Comparison of ENCODE assay signal across 18 cellular contexts in genomic region chr2:177599072-177599688, GRCh38.
A peak's percentile ranks its signal among the peaks of the same experiment; 100 is the strongest.
DNase-seq lines count a peak whose midpoint lies in the region; ATAC-seq and TF ChIP-seq lines count a peak whose summit lies in the region.
"Had no signal": no experiment of that assay in that cellular context is flagged by ENCODE, and none has a peak within 500 bp of the region (broad histone marks: within the 10 kb centered on the region; RNA-seq: fewer than 3 reads in every experiment).

No MANE protein-coding gene starts in this region.

- DNase-seq in COLO829 (ENCODE audit: low spot score) (peak; percentile 83), NCI-H1694 treated with DMSO at 0.1 percent for 48 hours (lab: John Stamatoyannopoulos, UW) (peak; percentile 63), foreskin keratinocyte (no peak), neural progenitor cell (ENCODE audit: low spot score) (no peak), ascending aorta (ENCODE audit: low spot score in 2 of 2) (no peak), NCI-H1092 (lab: John Stamatoyannopoulos, UW) (no peak)
- DNase-seq: activated CD4-positive, alpha-beta T cell treated with anti-CD3 and anti-CD28 coated beads for 4 hours; activated T-cell treated with anti-CD3 and anti-CD28 coated beads, Interleukin-2, amount 50 U/mL, for 4 hours; HFFc6; stimulated activated naive CD4-positive, alpha-beta T cell treated with Interleukin-2 at 50 U/mL for 16 hours; T-helper 9 cell had no signal

- H3K27ac ChIP-seq in foreskin keratinocyte = no peak overlapping the region
- H3K27ac ChIP-seq in neural progenitor cell = no peak overlapping the region
- H3K27ac ChIP-seq in ascending aorta = no peak overlapping the region
- H3K27ac ChIP-seq: neutrophil, SJSA1 had no signal

- peak overlapping the region; percentile 26 for H3K27ac Mint-ChIP-seq in neural progenitor cell
- H3K27ac Mint-ChIP-seq: HFFc6, IgD-negative memory B cell, memory B cell had no signal

- no peaks in the 10 kb centered on the region for H3K9me3 Mint-ChIP-seq in neural progenitor cell
- H3K9me3 Mint-ChIP-seq: central memory CD8-positive, alpha-beta T cell; HFFc6; IgD-negative memory B cell had no signal

- H3K4me1 Mint-ChIP-seq in neural progenitor cell = peaks cover 21% of the 10 kb centered on the region
- H3K4me1 Mint-ChIP-seq: central memory CD8-positive, alpha-beta T cell; IgD-negative memory B cell; memory B cell had no signal

- H2AFZ ChIP-seq in neural progenitor cell (replicated peaks) = no peak overlapping the region

- TF ChIP-seq CTCF in foreskin keratinocyte (conservative IDR thresholded peaks at IDR 0.05) (no peak), neural progenitor cell (IDR thresholded peaks at IDR 0.05) (no peak), ascending aorta (IDR thresholded peaks at IDR 0.05) (no peak)

- H3K27me3 ChIP-seq in foreskin keratinocyte (peaks cover 17% of the 10 kb centered on the region), neural progenitor cell (no peaks in the 10 kb centered on the region), ascending aorta (no peaks in the 10 kb centered on the region)
- H3K27me3 ChIP-seq: neutrophil, SJSA1 had no signal

- H3K9ac ChIP-seq in neural progenitor cell = no peak overlapping the region

- H3K36me3 ChIP-seq in neural progenitor cell = no peaks in the 10 kb centered on the region
- H3K36me3 ChIP-seq in ascending aorta = no peaks in the 10 kb centered on the region
- H3K36me3 ChIP-seq: neutrophil, SJSA1 had no signal

- no peaks in the 10 kb centered on the region for H4K20me1 ChIP-seq in neural progenitor cell (ENCODE audit: low read depth)

- no peak overlapping the region for H3K4me2 ChIP-seq in neural progenitor cell

- peaks cover 2% of the 10 kb centered on the region for H3K27me3 Mint-ChIP-seq in neural progenitor cell (ENCODE audit: insufficient read depth, low read depth)

- no peaks in the 10 kb centered on the region for H3F3A ChIP-seq in neural progenitor cell (ENCODE audit: low read depth)

- no peaks in the 10 kb centered on the region for H3K36me3 Mint-ChIP-seq in neural progenitor cell
- H3K36me3 Mint-ChIP-seq: IgD-negative memory B cell, memory B cell had no signal

- no peak overlapping the region for H3K4me3 ChIP-seq in neural progenitor cell
- H3K4me3 ChIP-seq in ascending aorta = no peak overlapping the region
- H3K4me3 ChIP-seq: SJSA1 had no signal

- intact Hi-C loops in ascending aorta (cut with DNase I) = no loop called here

- no peaks in the 10 kb centered on the region for H3K4me1 ChIP-seq in foreskin keratinocyte
- H3K4me1 ChIP-seq in neural progenitor cell = no peaks in the 10 kb centered on the region
- peaks cover 0 to 2% of the 10 kb centered on the region in 2 donors for H3K4me1 ChIP-seq in ascending aorta

- no peaks in the 10 kb centered on the region for H3K9me3 ChIP-seq in neural progenitor cell (ENCODE audit: low read depth)
- no peaks in the 10 kb centered on the region for H3K9me3 ChIP-seq in ascending aorta
- H3K9me3 ChIP-seq: neutrophil, SJSA1 had no signal

- H3K4me3 Mint-ChIP-seq in neural progenitor cell = no peak overlapping the region
- H3K4me3 Mint-ChIP-seq: activated T-cell treated with anti-CD3 and anti-CD28 coated beads, Interleukin-2, amount 50 U/mL, for 4 hours; central memory CD8-positive, alpha-beta T cell; HFFc6; IgD-negative memory B cell; memory B cell had no signal

- no peaks in the 10 kb centered on the region for H3K79me2 ChIP-seq in neural progenitor cell (ENCODE audit: low read depth)

- ATAC-seq in foreskin keratinocyte (peak; percentile 14), HG02970 (IDR thresholded peaks at IDR 0.05; ENCODE audit: low FRiP score, unreplicated experiment) (no peak), GM21723 (IDR thresholded peaks at IDR 0.05; ENCODE audit: unreplicated experiment) (no peak)
- ATAC-seq: activated T-cell treated with anti-CD3 and anti-CD28 coated beads, Interleukin-2, amount 50 U/mL, for 4 hours had no signal

Comparison
In these comparisons a context has a peak if more than half of its experiments do, and no peak if none do; other contexts are left out.
1. DNase-seq: peak in COLO829 (single experiment) and NCI-H1694 treated with DMSO at 0.1 percent for 48 hours (single experiment); none in foreskin keratinocyte (0 of 2), neural progenitor cell (single experiment), ascending aorta (0 of 2) and NCI-H1092 (single experiment).